ENCODE assay signal across 8 cellular contexts in genomic region chr12:106226884-106227640, GRCh38. TPM values are rescaled to one million over a fixed set of nuclear protein-coding genes. Genes with fewer than 3 reads are reported as not detected.
DNase-seq lines count a peak whose midpoint lies in the region; ATAC-seq and TF ChIP-seq lines count a peak whose summit lies in the region.

No MANE protein-coding gene starts in this region.

- peak; percentile 76; the same call in 1 of the 2 replicates for TF ChIP-seq CTCF in LNCAP (IDR thresholded peaks at IDR 0.05)
- peak; percentile 67 for TF ChIP-seq CTCF in colonic mucosa (IDR thresholded peaks at IDR 0.05)
- peak; percentile 81 for TF ChIP-seq CTCF in liver (IDR thresholded peaks at IDR 0.05; ENCODE audit: low read depth, low read length, missing input control)
- TF ChIP-seq CTCF in upper lobe of right lung (IDR thresholded peaks at IDR 0.05) = peak; percentile 79

- H3K27ac ChIP-seq in colonic mucosa (no peak overlapping the region), liver (ENCODE audit: low read depth in 1 of 2, low read length in 2 of 2) (no peak overlapping the region), upper lobe of right lung (peak overlapping the region; percentile 53)

- no peaks in the 10 kb centered on the region for H3K4me1 ChIP-seq in colonic mucosa
- H3K4me1 ChIP-seq in liver (ENCODE audit: control insufficient read depth in 4 of 4, insufficient read depth in 4 of 4, low read length in 3 of 4) = peaks cover 0 to 3% (median 0%) of the 10 kb centered on the region in 4 donors
- peaks cover 10% of the 10 kb centered on the region for H3K4me1 ChIP-seq in upper lobe of right lung

- TF ChIP-seq RAD21 in liver (IDR thresholded peaks at IDR 0.05) = peak; percentile 94 to 95

- H3K36me3 ChIP-seq in colonic mucosa (no peaks in the 10 kb centered on the region), liver (ENCODE audit: control insufficient read depth in 4 of 4, insufficient read depth in 3 of 4, low read depth in 1 of 4, low read length in 3 of 4) (no peaks in the 10 kb centered on the region), upper lobe of right lung (no peaks in the 10 kb centered on the region)

- 51% methylated on average over 11 of the region's 11 CpGs for WGBS in liver

- peak; percentile 81 for ATAC-seq in upper lobe of right lung
- ATAC-seq in GM21576 (IDR thresholded peaks at IDR 0.05; ENCODE audit: unreplicated experiment) = no peak

- intact Hi-C loops in colonic mucosa (cut with DNase I) (loop anchor here (2.0 to 5.0 kb wide), 3 partner anchors 56 to 130 kb away; partner anchors contain the start of gene POLR3B), upper lobe of right lung (cut with DNase I) (loop anchor here (5.0 to 10.0 kb wide), 2 partner anchors 55 to 802 kb away; no protein-coding TSS in a partner anchor)

- H3K4me3 ChIP-seq in colonic mucosa (no peak overlapping the region), liver (ENCODE audit: low read depth in 1 of 3, low read length in 3 of 3) (no peak overlapping the region), upper lobe of right lung (no peak overlapping the region)

- H3K9me3 ChIP-seq in colonic mucosa (no peaks in the 10 kb centered on the region), liver (ENCODE audit: control insufficient read depth in 4 of 4, low read length in 3 of 4) (no peaks in the 10 kb centered on the region), upper lobe of right lung (no peaks in the 10 kb centered on the region)

- no peak overlapping the region for H3K9ac ChIP-seq in colonic mucosa (ENCODE audit: low read depth in 2 of 2, low read length in 2 of 2)
- H3K9ac ChIP-seq in liver (ENCODE audit: low read depth in 1 of 2, low read length in 2 of 2) = no peak overlapping the region

- peak; percentile 14 for DNase-seq in activated naive CD4-positive, alpha-beta T cell treated with Interleukin-2 at 50 U/mL for 16 hours
- DNase-seq in activated naive CD4-positive, alpha-beta T cell (lab: John Stamatoyannopoulos, UW) = no peak
- peak; percentile 61 for DNase-seq in RPMI7951 (ENCODE audit: low read depth)
- peak; percentile 47 for DNase-seq in colonic mucosa
- no peak for DNase-seq in upper lobe of right lung

- no peaks in the 10 kb centered on the region for H3K27me3 ChIP-seq in colonic mucosa
- no peaks in the 10 kb centered on the region for H3K27me3 ChIP-seq in liver (ENCODE audit: control insufficient read depth in 4 of 4, insufficient read depth in 4 of 4, low read length in 3 of 4)
- no peaks in the 10 kb centered on the region for H3K27me3 ChIP-seq in upper lobe of right lung

TF ChIP-seq in liver, 16 proteins besides CTCF, POLR2A, EP300 and RAD21:
- TF ChIP-seq TAF1 (conservative IDR thresholded peaks at IDR 0.05) (no peak), RXRA (IDR thresholded peaks at IDR 0.05) (peak in 1 of 2 donors; percentile 22)

RNA-seq across cellular contexts. Expression of gene CKAP4, which starts 20.8 kb away (rescaled TPM):
- 61.0 and 67.1 TPM in 2 replicates for total RNA-seq in RPMI7951 (2014; rRNA removed; shearing (Covaris generic))
- 100 to 1,000 TPM in 1 of 2 donors, 10 to 100 TPM in 1; 91.0 to 148 TPM for total RNA-seq in colonic mucosa
- total RNA-seq in liver = 10 to 100 TPM; 23.1 to 27.4 TPM
- polyA plus RNA-seq in liver = 10 to 100 TPM; 13.1 to 28.0 TPM
- total RNA-seq in upper lobe of right lung = 40.3 TPM

Comparison
In these comparisons a context has a peak if more than half of its experiments do, and no peak if none do; other contexts are left out.
1. DNase-seq: peak in activated naive CD4-positive, alpha-beta T cell treated with Interleukin-2 at 50 U/mL for 16 hours (single experiment), RPMI7951 (single experiment) and colonic mucosa (single experiment); none in activated naive CD4-positive, alpha-beta T cell (0 of 4) and upper lobe of right lung (single experiment).
2. Peak in every context shown above with its lines, with median percentiles within 50 percentile points of each other: CTCF ChIP-seq.